Comparison of ENCODE assay signal across 12 cellular contexts in genomic region chr14:53011053-53011462, GRCh38.
DNase-seq lines count a peak whose midpoint lies in the region; ATAC-seq, FAIRE-seq and TF ChIP-seq lines count a peak whose summit lies in the region.
"Had no signal": no experiment of that assay in that cellular context is flagged by ENCODE, and none has a peak within 500 bp of the region (broad histone marks: within the 10 kb centered on the region; RNA-seq: fewer than 3 reads in every experiment).

No MANE protein-coding gene starts in this region.

- H3K9me3 ChIP-seq in mammary epithelial cell (replicated peaks; ENCODE audit: insufficient read depth, low read length) = no peaks in the 10 kb centered on the region
- no peaks in the 10 kb centered on the region for H3K9me3 ChIP-seq in kidney (ENCODE audit: control insufficient read depth in 1 of 2, low read length in 2 of 2)
- no peaks in the 10 kb centered on the region for H3K9me3 ChIP-seq in stomach smooth muscle (ENCODE audit: control insufficient read depth in 2 of 2, low read length in 2 of 2)
- no peaks in the 10 kb centered on the region for H3K9me3 ChIP-seq in OCI-LY7 (ENCODE audit: low read length)

- no peak for FAIRE-seq in kidney (lab: Jason Lieb, UNC)
- FAIRE-seq: endothelial cell of umbilical vein, GM19239 had no signal

- in situ Hi-C loops in mammary epithelial cell (cut with MboI; ENCODE audit: low sequenced_read_pairs in 2 of 2) = no loop called here

- H3K4me1 ChIP-seq in mammary epithelial cell (ENCODE audit: insufficient read depth, low read length) (peaks cover 17% of the 10 kb centered on the region), kidney (ENCODE audit: control insufficient read depth in 1 of 2, insufficient read depth in 1 of 2, low read depth in 1 of 2, low read length in 2 of 2) (no peaks in the 10 kb centered on the region), stomach smooth muscle (ENCODE audit: control insufficient read depth, insufficient read depth, low read length) (peaks cover 10% of the 10 kb centered on the region), OCI-LY7 (ENCODE audit: insufficient read depth, low read length, poor library complexity, severe bottlenecking) (no peaks in the 10 kb centered on the region)

- ATAC-seq in HG03439 (IDR thresholded peaks at IDR 0.05; ENCODE audit: unreplicated experiment) = no peak
- no peak for ATAC-seq in stimulated activated naive CD8-positive, alpha-beta T cell treated with anti-CD3 and anti-CD28 coated beads, Interleukin-15, Interleukin-2, amounts not matched to agents 100 U/mL and 50 U/mL, for 24 hours
- ATAC-seq: stimulated activated memory B cell treated with anti-CD40 and anti-IgM and Interleukin-4, amounts not matched to agents 10 μg/mL and 1 μg/mL and 100 μg/mL, for 72 hours had no signal

- H3K4me2 ChIP-seq in mammary epithelial cell (ENCODE audit: insufficient read depth, low read depth, low read length) (peak overlapping the region; percentile 56), OCI-LY7 (ENCODE audit: low read length) (no peak overlapping the region)

- H3K9me2 ChIP-seq in OCI-LY7 (ENCODE audit: insufficient read depth, low read length) = no peaks in the 10 kb centered on the region

- no peak overlapping the region for H3K9ac ChIP-seq in mammary epithelial cell (ENCODE audit: insufficient read depth, low read length)
- no peak overlapping the region for H3K9ac ChIP-seq in kidney (ENCODE audit: low read length in 2 of 2)
- no peak overlapping the region for H3K9ac ChIP-seq in stomach smooth muscle (ENCODE audit: low read length in 2 of 2)

- H3K27ac ChIP-seq in mammary epithelial cell (ENCODE audit: insufficient read depth, low read depth, low read length) (no peak overlapping the region), kidney (ENCODE audit: low read depth in 2 of 2, low read length in 2 of 2) (no peak overlapping the region), stomach smooth muscle (ENCODE audit: low read length) (peak overlapping the region; percentile 62), OCI-LY7 (ENCODE audit: low read depth, low read length, poor library complexity, severe bottlenecking) (no peak overlapping the region)
- H3K27ac ChIP-seq: SK-N-MC had no signal

- no peak overlapping the region for H3K4me3 ChIP-seq in mammary epithelial cell (replicated peaks in 1 of 3; ENCODE audit: insufficient read depth in 1 of 3, low read depth in 2 of 3, low read length in 3 of 3)
- no peak overlapping the region for H3K4me3 ChIP-seq in kidney (ENCODE audit: low read length in 2 of 2)
- no peak overlapping the region for H3K4me3 ChIP-seq in stomach smooth muscle (ENCODE audit: low read length in 2 of 2)
- H3K4me3 ChIP-seq in OCI-LY7 (ENCODE audit: low read depth, low read length, poor library complexity, severe bottlenecking) = no peak overlapping the region
- H3K4me3 ChIP-seq: SK-N-MC had no signal

- H4K20me1 ChIP-seq in mammary epithelial cell (ENCODE audit: insufficient read depth, low read length) (no peaks in the 10 kb centered on the region), OCI-LY7 (ENCODE audit: insufficient read depth, low read length) (no peaks in the 10 kb centered on the region)

- WGBS in mammary epithelial cell (ENCODE audit: low coverage, missing lambda C conversion rate) = 0% methylated on average over 5 of the region's 7 CpGs

- intact Hi-C loops in mammary epithelial cell (cut with micrococcal nuclease) (no loop called here), kidney (cut with DNase I) (no loop called here), OCI-LY7 (cut with micrococcal nuclease; ENCODE audit: unreplicated experiment) (no loop called here)

- H3K36me3 ChIP-seq in mammary epithelial cell (ENCODE audit: insufficient read depth, low read length) (no peaks in the 10 kb centered on the region), kidney (ENCODE audit: control insufficient read depth in 1 of 2, insufficient read depth in 2 of 2, low read length in 2 of 2) (no peaks in the 10 kb centered on the region), stomach smooth muscle (ENCODE audit: control insufficient read depth in 2 of 2, insufficient read depth in 2 of 2, low read length in 2 of 2) (no peaks in the 10 kb centered on the region), OCI-LY7 (ENCODE audit: insufficient read depth, low read length) (no peaks in the 10 kb centered on the region)

- dilution Hi-C loops in mammary epithelial cell (cut with HindIII; ENCODE audit: low sequenced_read_pairs) = no loop called here

- DNase-seq in HPDE6-E6E7 (ENCODE audit: extremely low spot score) (peak; percentile 39), mammary epithelial cell (peak; percentile 82), kidney (peak; percentile 76), DMS114 treated with DMSO at 0.1 percent for 48 hours (lab: John Stamatoyannopoulos, UW; ENCODE audit: unreplicated experiment) (no peak), OCI-LY7 (ENCODE audit: low spot score) (no peak)
- no peak for DNase-seq in stimulated activated naive CD8-positive, alpha-beta T cell treated with anti-CD3 and anti-CD28 coated beads, Interleukin-15, Interleukin-2, amounts not matched to agents 100 U/mL and 50 U/mL, for 24 hours

- no peaks in the 10 kb centered on the region for H3K79me2 ChIP-seq in mammary epithelial cell (ENCODE audit: insufficient read depth, low read length)
- H3K79me2 ChIP-seq in OCI-LY7 (ENCODE audit: insufficient read depth, low read depth, low read length) = no peaks in the 10 kb centered on the region

- no peaks in the 10 kb centered on the region for H3K27me3 ChIP-seq in mammary epithelial cell (ENCODE audit: insufficient read depth, low read length)
- H3K27me3 ChIP-seq in stomach smooth muscle (ENCODE audit: control insufficient read depth in 1 of 2, insufficient read depth in 2 of 2, low read length in 2 of 2) = no peaks in the 10 kb centered on the region

- POLR2A ChIA-PET in OCI-LY7 (lab: Charles Lee) = no interaction called here

- CTCF ChIA-PET in mammary epithelial cell (lab: Charles Lee; ENCODE audit: low non-redundant PET) = no interaction called here
- CTCF ChIA-PET in OCI-LY7 (lab: Charles Lee; ENCODE audit: unreplicated experiment) = no interaction called here

- H2AFZ ChIP-seq in mammary epithelial cell (ENCODE audit: low read depth, low read length) (peak overlapping the region; percentile 72), OCI-LY7 (ENCODE audit: low read length) (no peak overlapping the region)

- TF ChIP-seq CTCF in mammary epithelial cell (conservative IDR thresholded peaks at IDR 0.05 in 1 of 2, IDR thresholded peaks at IDR 0.05 in 1 of 2; ENCODE audit: extremely low read depth in 1 of 2, insufficient read depth in 1 of 2, low read depth in 1 of 2, low read length in 2 of 2) (peak in 1 of 2 donors; percentile 3), kidney (IDR thresholded peaks at IDR 0.05; ENCODE audit: borderline replicate concordance, extremely low read depth, insufficient read depth) (no peak), OCI-LY7 (conservative IDR thresholded peaks at IDR 0.05; ENCODE audit: low read length) (no peak)

- BruUV-seq in mammary epithelial cell (replicated peaks; lab: Mats Ljungman, UMichigan) (no TSS peak), OCI-LY7 (replicated peaks; lab: Mats Ljungman, UMichigan) (no TSS peak)

Comparison
In these comparisons a context has a peak if more than half of its experiments do, and no peak if none do; other contexts are left out.
1. DNase-seq: peak in HPDE6-E6E7 (single experiment), mammary epithelial cell (single experiment) and kidney (single experiment); none in DMS114 treated with DMSO at 0.1 percent for 48 hours (single experiment), OCI-LY7 (single experiment) and stimulated activated naive CD8-positive, alpha-beta T cell treated with anti-CD3 and anti-CD28 coated beads, Interleukin-15, Interleukin-2, amounts not matched to agents 100 U/mL and 50 U/mL, for 24 hours (single experiment).